Comparison of ENCODE assay signal across 1 cellular context in genomic region chr17:8142158-8142886, GRCh38.
TF ChIP-seq lines count a peak whose summit lies in the region.

No MANE protein-coding gene starts in this region.

TF ChIP-seq in HepG2, 621 proteins besides CTCF, POLR2A, EP300 and RAD21:
- no peak for TF ChIP-seq ELF4 (CRISPR knock-in tag; IDR thresholded peaks at IDR 0.05; ENCODE audit: borderline replicate concordance)
- no peak for TF ChIP-seq MYPOP (CRISPR knock-in tag; IDR thresholded peaks at IDR 0.05)
- TF ChIP-seq JUN (CRISPR knock-in tag; IDR thresholded peaks at IDR 0.05) = no peak
- no peak for TF ChIP-seq KMT2B (CRISPR knock-in tag; IDR thresholded peaks at IDR 0.05)
- TF ChIP-seq ZNF761 (CRISPR knock-in tag; conservative IDR thresholded peaks at IDR 0.05) = no peak
- TF ChIP-seq ATF3 (CRISPR knock-in tag; IDR thresholded peaks at IDR 0.05) = no peak
TF ChIP-seq in HepG2: peak in this region for 0.
